Comparison of ENCODE assay signal across 18 cellular contexts in the genomic region with DNA sequence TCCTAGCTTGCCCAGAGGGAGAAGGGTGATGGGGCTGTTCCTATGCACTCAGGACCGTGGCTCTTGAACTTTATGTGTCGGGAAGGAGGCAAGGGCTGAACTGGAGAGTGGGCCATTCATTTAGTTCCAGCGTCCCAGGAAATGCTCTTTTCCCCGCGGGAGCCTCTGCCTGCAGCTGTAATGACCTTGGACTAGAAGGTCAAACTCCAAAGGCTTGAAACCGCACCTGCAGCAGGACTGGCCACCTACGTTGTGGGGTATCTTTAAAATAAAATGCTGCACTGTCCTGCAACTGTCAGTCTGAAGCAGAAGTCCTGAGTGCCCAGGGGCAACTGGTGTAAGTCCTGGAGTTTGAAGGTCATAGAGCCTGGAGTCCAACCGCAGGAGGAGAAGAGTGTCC.
DNase-seq lines count a peak whose midpoint lies in the region; ATAC-seq and TF ChIP-seq lines count a peak whose summit lies in the region.
"Had no signal": no experiment of that assay in that cellular context is flagged by ENCODE, and none has a peak within 500 bp of the region (broad histone marks: within the 10 kb centered on the region; RNA-seq: fewer than 3 reads in every experiment).

No MANE protein-coding gene starts in this region.

- no peak overlapping the region for H3K4ac ChIP-seq in IMR-90 (ENCODE audit: low read depth, low read length)

- TF ChIP-seq CTCF in IMR-90 (conservative IDR thresholded peaks at IDR 0.05; ENCODE audit: low read depth, low read length): no peak
- TF ChIP-seq CTCF in esophagus muscularis mucosa (IDR thresholded peaks at IDR 0.05): no peak

- no peaks in the 10 kb centered on the region for H3K79me1 ChIP-seq in IMR-90 (ENCODE audit: low read depth in 1 of 2, low read length in 2 of 2)

- BruUV-seq in IMR-90 (replicated peaks; lab: Mats Ljungman, UMichigan): no TSS peak

- H3K27me3 ChIP-seq in IMR-90 (ENCODE audit: control insufficient read depth, insufficient read depth, low read length) (peaks cover 3% of the 10 kb centered on the region), esophagus muscularis mucosa (no peaks in the 10 kb centered on the region)
- H3K27me3 ChIP-seq: BLaER1 treated with 17β-estradiol and CSF1 and Interleukin-3, amounts not matched to agents 10 nM and 100 nM had no signal

- H3K4me3 ChIP-seq in IMR-90 (ENCODE audit: insufficient read depth, low read depth, low read length) (no peak overlapping the region), esophagus muscularis mucosa (no peak overlapping the region)
- H3K4me3 ChIP-seq: A549; BLaER1 treated with 17β-estradiol and CSF1 and Interleukin-3, amounts not matched to agents 10 nM and 100 nM had no signal

- in situ Hi-C loops in IMR-90 (cut with MboI; ENCODE audit: low sequenced_read_pairs): no loop called here

- ATAC-seq in activated naive CD8-positive, alpha-beta T cell treated with anti-CD3 and anti-CD28 coated beads, Interleukin-2, amount 50 U/mL, for 24 hours: peak; percentile 20
- no peak for ATAC-seq in IMR-90 (ENCODE audit: low read depth)
- ATAC-seq: A549; CD8-positive, alpha-beta T cell had no signal

- no peak overlapping the region for H2AK9ac ChIP-seq in IMR-90 (replicated peaks; ENCODE audit: low read depth, low read length, poor library complexity)

- no peak overlapping the region for H3K56ac ChIP-seq in IMR-90 (ENCODE audit: extremely low read depth, insufficient read depth, low read length)

- no peak for TF ChIP-seq RAD21 in IMR-90 (IDR thresholded peaks at IDR 0.05; ENCODE audit: low read length)

- no peak overlapping the region for H4K8ac ChIP-seq in IMR-90 (ENCODE audit: low read depth in 2 of 2, low read length in 2 of 2)

- no peak overlapping the region for H2AK5ac ChIP-seq in IMR-90 (ENCODE audit: low read depth, low read length)

- POLR2A ChIA-PET in IMR-90 (lab: Charles Lee; ENCODE audit: unreplicated experiment): no interaction called here

- peaks cover 38% of the 10 kb centered on the region for H3K27me3 Mint-ChIP-seq in activated naive CD8-positive, alpha-beta T cell treated with anti-CD3 and anti-CD28 coated beads, Interleukin-2, amount 50 U/mL, for 24 hours
- peaks cover 33% of the 10 kb centered on the region for H3K27me3 Mint-ChIP-seq in activated naive CD8-positive, alpha-beta T cell treated with anti-CD3 and anti-CD28 coated beads for 36 hours
- H3K27me3 Mint-ChIP-seq: B cell had no signal

- no peak overlapping the region for H3K4me3 Mint-ChIP-seq in activated naive CD8-positive, alpha-beta T cell treated with anti-CD3 and anti-CD28 coated beads, Interleukin-2, amount 50 U/mL, for 24 hours
- no peak overlapping the region for H3K4me3 Mint-ChIP-seq in activated naive CD8-positive, alpha-beta T cell treated with anti-CD3 and anti-CD28 coated beads for 36 hours
- H3K4me3 Mint-ChIP-seq: CD4-positive, alpha-beta T cell; CD8-positive, alpha-beta T cell had no signal

- H3K14ac ChIP-seq in IMR-90 (replicated peaks; ENCODE audit: low read depth, low read length): no peak overlapping the region

- no peak overlapping the region for H3K9ac ChIP-seq in IMR-90 (ENCODE audit: low read depth, low read length)
- H3K9ac ChIP-seq: BLaER1 treated with 17β-estradiol and CSF1 and Interleukin-3, amounts not matched to agents 10 nM and 100 nM had no signal

- H2BK20ac ChIP-seq in IMR-90 (ENCODE audit: low read depth, low read length): no peak overlapping the region

- no peak overlapping the region for H3K23ac ChIP-seq in IMR-90 (ENCODE audit: low read depth, low read length)

- H2BK5ac ChIP-seq in IMR-90 (ENCODE audit: low read depth, low read length, poor library complexity, severe bottlenecking): no peak overlapping the region

- TF ChIP-seq POLR2A in IMR-90 (IDR thresholded peaks at IDR 0.05; ENCODE audit: low read depth, low read length) (no peak), esophagus muscularis mucosa (IDR thresholded peaks at IDR 0.05; ENCODE audit: low read depth) (no peak)

- H2AFZ ChIP-seq in IMR-90 (replicated peaks; ENCODE audit: low read length, poor library complexity): peak overlapping the region; percentile 14

- no peak for TF ChIP-seq EP300 in esophagus muscularis mucosa (IDR thresholded peaks at IDR 0.05)

- dilution Hi-C loops in IMR-90 (cut with HindIII; ENCODE audit: low sequenced_read_pairs, unreplicated experiment): no loop called here

- H3K36me3 ChIP-seq in IMR-90 (ENCODE audit: control insufficient read depth, insufficient read depth, low read length) (no peaks in the 10 kb centered on the region), esophagus muscularis mucosa (no peaks in the 10 kb centered on the region)
- H3K36me3 ChIP-seq: BLaER1 treated with 17β-estradiol and CSF1 and Interleukin-3, amounts not matched to agents 10 nM and 100 nM had no signal

- no peaks in the 10 kb centered on the region for H4K20me1 ChIP-seq in IMR-90 (ENCODE audit: insufficient read depth, low read length)
- H4K20me1 ChIP-seq: BLaER1 treated with 17β-estradiol and CSF1 and Interleukin-3, amounts not matched to agents 10 nM and 100 nM had no signal

- 69% methylated on average over 4 of the region's 8 CpGs; no CpG with 5 or more reads in 1 of the 2 experiments for WGBS in IMR-90 (ENCODE audit: extremely low coverage in 2 of 2, insufficient read length in 1 of 2), 2 experiments
- 75% methylated on average over 8 of the region's 8 CpGs for WGBS in esophagus muscularis mucosa

- no peak overlapping the region for H4K5ac ChIP-seq in IMR-90 (ENCODE audit: low read depth, low read length)

- H2BK120ac ChIP-seq in IMR-90 (ENCODE audit: low read depth, low read length): no peak overlapping the region

- H3K27ac ChIP-seq in IMR-90 (ENCODE audit: insufficient read depth, low read length) (no peak overlapping the region), esophagus muscularis mucosa (replicated peaks in 1 of 4) (no peak overlapping the region)
- H3K27ac ChIP-seq: 22Rv1; A549; BLaER1 treated with 17β-estradiol and CSF1 and Interleukin-3, amounts not matched to agents 10 nM and 100 nM; C4-2B had no signal

- no peaks in the 10 kb centered on the region for H3K4me1 Mint-ChIP-seq in activated naive CD8-positive, alpha-beta T cell treated with anti-CD3 and anti-CD28 coated beads, Interleukin-2, amount 50 U/mL, for 24 hours
- no peaks in the 10 kb centered on the region for H3K4me1 Mint-ChIP-seq in activated naive CD8-positive, alpha-beta T cell treated with anti-CD3 and anti-CD28 coated beads for 36 hours

- no peak overlapping the region for H3K4me2 ChIP-seq in IMR-90 (ENCODE audit: low read depth, low read length)
- H3K4me2 ChIP-seq: A549 had no signal

- intact Hi-C loops in IMR-90 (cut with micrococcal nuclease) (no loop called here), esophagus muscularis mucosa (cut with DNase I) (no loop called here), head of caudate nucleus (cut with DNase I) (no loop called here)

- H3K9me3 Mint-ChIP-seq in activated naive CD8-positive, alpha-beta T cell treated with anti-CD3 and anti-CD28 coated beads, Interleukin-2, amount 50 U/mL, for 24 hours: no peaks in the 10 kb centered on the region
- no peaks in the 10 kb centered on the region for H3K9me3 Mint-ChIP-seq in activated naive CD8-positive, alpha-beta T cell treated with anti-CD3 and anti-CD28 coated beads for 36 hours
- H3K9me3 Mint-ChIP-seq: CD4-positive, alpha-beta T cell; CD8-positive, alpha-beta T cell had no signal

- CTCF ChIA-PET in IMR-90 (lab: Yijun Ruan, JAX): interaction anchor here (0.6 kb wide), 1 partner anchor 19 kb away, joined by 3 read pairs; no protein-coding TSS in a partner anchor

- H2BK15ac ChIP-seq in IMR-90 (ENCODE audit: low read depth, low read length): no peak overlapping the region

- DNase-seq in activated naive CD8-positive, alpha-beta T cell treated with anti-CD3 and anti-CD28 coated beads, Interleukin-2, amount 50 U/mL, for 24 hours: no peak
- no peak for DNase-seq in activated naive CD8-positive, alpha-beta T cell treated with anti-CD3 and anti-CD28 coated beads for 36 hours
- DNase-seq in IMR-90 (no peak), esophagus muscularis mucosa (ENCODE audit: extremely low spot score) (peak; percentile 66), head of caudate nucleus (no peak), cerebellum (ENCODE audit: low spot score) (no peak)
- DNase-seq: AML-193; Caco-2; Calu3; CD4-positive, alpha-beta T cell; CD8-positive, alpha-beta T cell; DMS79 treated with DMSO at 0.1 percent for 48 hours; GF-D8 had no signal

- H4K91ac ChIP-seq in IMR-90 (ENCODE audit: insufficient read depth, low read depth, low read length): no peak overlapping the region

- H3K9me3 ChIP-seq in IMR-90 (ENCODE audit: control insufficient read depth, insufficient read depth, low read length) (no peaks in the 10 kb centered on the region), esophagus muscularis mucosa (no peaks in the 10 kb centered on the region)
- H3K9me3 ChIP-seq: A549, Caco-2 had no signal

- no peaks in the 10 kb centered on the region for H3K9me1 ChIP-seq in IMR-90 (ENCODE audit: insufficient read depth, low read length)

- H3K4me1 ChIP-seq in IMR-90 (ENCODE audit: control insufficient read depth, insufficient read depth, low read length) (no peaks in the 10 kb centered on the region), esophagus muscularis mucosa (no peaks in the 10 kb centered on the region)
- H3K4me1 ChIP-seq: A549, Caco-2 had no signal

- H3K36me3 Mint-ChIP-seq in activated naive CD8-positive, alpha-beta T cell treated with anti-CD3 and anti-CD28 coated beads, Interleukin-2, amount 50 U/mL, for 24 hours (ENCODE audit: low read depth): no peaks in the 10 kb centered on the region
- H3K36me3 Mint-ChIP-seq in activated naive CD8-positive, alpha-beta T cell treated with anti-CD3 and anti-CD28 coated beads for 36 hours: no peaks in the 10 kb centered on the region
- H3K36me3 Mint-ChIP-seq: CD8-positive, alpha-beta T cell had no signal

- no peak overlapping the region for H3K18ac ChIP-seq in IMR-90 (ENCODE audit: low read depth, low read length)

- no peak overlapping the region for H3K27ac Mint-ChIP-seq in activated naive CD8-positive, alpha-beta T cell treated with anti-CD3 and anti-CD28 coated beads, Interleukin-2, amount 50 U/mL, for 24 hours
- H3K27ac Mint-ChIP-seq in activated naive CD8-positive, alpha-beta T cell treated with anti-CD3 and anti-CD28 coated beads for 36 hours: no peak overlapping the region
- H3K27ac Mint-ChIP-seq: CD4-positive, alpha-beta T cell; CD8-positive, alpha-beta T cell had no signal

TF ChIP-seq in IMR-90, 13 proteins besides CTCF, POLR2A, EP300 and RAD21:
- no peak for TF ChIP-seq RCOR1 (IDR thresholded peaks at IDR 0.05; ENCODE audit: insufficient replicate concordance, low read length)
- TF ChIP-seq CHD1 (IDR thresholded peaks at IDR 0.05; ENCODE audit: low read depth, low read length): no peak
- TF ChIP-seq FOS (IDR thresholded peaks at IDR 0.05; ENCODE audit: low read depth, low read length): no peak
- TF ChIP-seq RFX5 (IDR thresholded peaks at IDR 0.05; ENCODE audit: low read depth, low read length): no peak
- no peak for TF ChIP-seq MXI1 (IDR thresholded peaks at IDR 0.05; ENCODE audit: borderline replicate concordance, low read depth, low read length)
- no peak for TF ChIP-seq SMC3 (IDR thresholded peaks at IDR 0.05; ENCODE audit: low read depth, low read length)
- TF ChIP-seq BHLHE40 (IDR thresholded peaks at IDR 0.05; ENCODE audit: low read depth, low read length): no peak
